ENCODE assay signal across 22 cellular contexts in the genomic region with DNA sequence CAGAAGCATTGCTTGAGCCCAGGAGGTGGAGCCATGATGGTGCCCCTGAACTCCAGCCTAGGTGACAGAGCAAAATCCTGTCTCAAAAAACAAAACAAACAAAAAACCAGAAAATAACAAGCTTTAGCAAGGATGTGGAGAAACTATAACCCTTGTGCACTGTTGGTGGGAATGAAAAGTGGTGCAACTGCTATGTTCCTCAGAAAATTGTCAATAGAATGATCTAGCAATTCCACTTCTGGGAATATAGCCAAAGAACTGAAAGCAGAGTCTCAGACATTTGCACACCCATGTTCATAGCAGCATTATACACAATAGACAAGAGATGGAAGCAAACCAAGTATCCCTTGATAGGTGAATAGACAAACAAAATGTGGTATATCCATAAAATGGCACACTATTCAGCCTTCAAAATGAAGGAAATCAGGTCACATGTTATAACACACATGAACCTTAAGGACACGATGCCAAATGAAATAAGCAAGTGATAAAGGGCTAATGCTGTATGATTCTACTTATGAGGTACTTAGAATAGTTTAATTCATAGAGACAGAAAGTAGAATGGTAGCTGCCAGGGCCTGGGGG.
"Had no signal": no experiment of that assay in that cellular context is flagged by ENCODE, and none has a peak within 500 bp of the region (broad histone marks: within the 10 kb centered on the region; RNA-seq: fewer than 3 reads in every experiment).

No MANE protein-coding gene starts in this region.

- DNase-seq: activated CD4-positive, alpha-beta T cell treated with anti-CD3 and anti-CD28 coated beads, Interleukin-2, amount 50 U/mL, for 1 hour; activated CD8-positive, alpha-beta memory T cell treated with anti-CD3 and anti-CD28 coated beads for 24 hours; activated CD8-positive, alpha-beta memory T cell treated with anti-CD3 and anti-CD28 coated beads, Interleukin-2, amount 50 U/mL, for 48 hours; activated gamma-delta T cell; activated T-cell treated with anti-CD3 and anti-CD28 coated beads, Interleukin-2, amount 50 U/mL, for 72 hours; amygdala; central memory CD4-positive, alpha-beta T cell; colonic mucosa; midbrain; nephron progenitor cell; stimulated activated CD4-positive, alpha-beta T cell treated with anti-CD3 and anti-CD28 coated beads, Interleukin-12 subunit alpha, Interleukin-12 subunit beta, amount 100 ng/mL, for 4 hours; stimulated activated CD4-positive, alpha-beta T cell treated with anti-CD3 and anti-CD28 coated beads, Interleukin-1b, Interleukin-23, amount 100 ng/mL, for 48 hours; stimulated activated CD8-positive, alpha-beta memory T cell treated with anti-CD3 and anti-CD28 coated beads, Interleukin-4, amount 100 ng/mL, for 48 hours; stimulated activated naive CD4-positive, alpha-beta T cell; T1000; thyroid gland had no signal

- H3K9me3 Mint-ChIP-seq: activated T-cell treated with anti-CD3 and anti-CD28 coated beads, Interleukin-2, amount 50 U/mL, for 72 hours had no signal

- H3K4me3 ChIP-seq: colonic mucosa, hepatocyte, lung, thyroid gland had no signal

- H3K27ac Mint-ChIP-seq: activated naive CD8-positive, alpha-beta T cell; activated T-cell treated with anti-CD3 and anti-CD28 coated beads, Interleukin-2, amount 50 U/mL, for 72 hours; brain; nephron progenitor cell; progenitor cell of endocrine pancreas had no signal

- H3K4me3 Mint-ChIP-seq: activated naive CD8-positive, alpha-beta T cell; activated T-cell treated with anti-CD3 and anti-CD28 coated beads, Interleukin-2, amount 50 U/mL, for 72 hours; brain; nephron progenitor cell had no signal

- ATAC-seq: activated CD4-positive, CD25-positive, alpha-beta regulatory T cell treated with anti-CD3 and anti-CD28 coated beads, Interleukin-2, amount 50 U/mL, for 24 hours; activated T-cell treated with anti-CD3 and anti-CD28 coated beads, Interleukin-2, amount 50 U/mL, for 72 hours had no signal

- H3K27me3 Mint-ChIP-seq: activated naive CD8-positive, alpha-beta T cell; brain; progenitor cell of endocrine pancreas had no signal

- H3K9me3 ChIP-seq: colonic mucosa, thyroid gland had no signal

- H3K4me1 Mint-ChIP-seq: brain, nephron progenitor cell had no signal
